8 cellular contexts compared by ENCODE assay signal in genomic region chr7:76397409-76398183, GRCh38. TPM values are rescaled to one million over a fixed set of nuclear protein-coding genes. Genes with fewer than 3 reads are reported as not detected.
DNase-seq lines count a peak whose midpoint lies in the region; ATAC-seq and TF ChIP-seq lines count a peak whose summit lies in the region.

No MANE protein-coding gene starts in this region.

- no peaks in the 10 kb centered on the region for H3K27me3 ChIP-seq in breast epithelium

- DNase-seq in GM12865 (ENCODE audit: low read depth), result peak; percentile 59
- peak; percentile 42 for DNase-seq in MV-4-11 (lab: John Stamatoyannopoulos, UW)
- DNase-seq in WTC11 (ENCODE audit: low spot score), result peak; percentile 82
- peak; percentile 67 to 81 for DNase-seq in breast epithelium (ENCODE audit: low spot score in 2 of 2)
- peak; percentile 83 for DNase-seq in kidney tubule cell (ENCODE audit: low spot score)
- DNase-seq in stimulated activated CD4-positive, alpha-beta T cell treated with anti-CD3 and anti-CD28 coated beads, Interleukin-4, amount 100 ng/mL, for 1 hour, result peak; percentile 87
- DNase-seq in NCI-H446 (lab: John Stamatoyannopoulos, UW), result no peak

- H3K27ac Mint-ChIP-seq in WTC11, result no peak overlapping the region

- no peaks in the 10 kb centered on the region for H3K9me3 Mint-ChIP-seq in WTC11

- H3K4me1 Mint-ChIP-seq in WTC11, result peaks cover 31% of the 10 kb centered on the region

- TF ChIP-seq CTCF in GM12865 (IDR thresholded peaks at IDR 0.05; ENCODE audit: insufficient read depth, low read depth, low read length, missing control alignments) (no peak), WTC11 (IDR thresholded peaks at IDR 0.05) (no peak), breast epithelium (IDR thresholded peaks at IDR 0.05) (no peak)

- CTCF ChIA-PET in WTC11 (lab: Charles Lee), result no interaction called here

- POLR2A ChIA-PET in WTC11 (lab: Charles Lee), result no interaction called here

- intact Hi-C loops in breast epithelium (cut with DNase I; ENCODE audit: low total_unique reads), result no loop called here

- H3K27me3 Mint-ChIP-seq in WTC11 (ENCODE audit: low read depth), result peaks cover 10% of the 10 kb centered on the region

- H3K4me3 ChIP-seq in GM12865 (ENCODE audit: low read depth, low read length), result peak overlapping the region; percentile 34; the same call in 1 of the 2 replicates
- H3K4me3 ChIP-seq in breast epithelium, result peak overlapping the region; percentile 37 to 78 (median 63)

- no peaks in the 10 kb centered on the region for H3K36me3 Mint-ChIP-seq in WTC11

- TF ChIP-seq POLR2A in breast epithelium (IDR thresholded peaks at IDR 0.05), result no peak

- no peaks in the 10 kb centered on the region for H3K36me3 ChIP-seq in breast epithelium

- peak overlapping the region in 1 of 2 donors; percentile 36 for H3K27ac ChIP-seq in breast epithelium

- ATAC-seq in WTC11, result peak; percentile 40
- no peak for ATAC-seq in GM19023 (IDR thresholded peaks at IDR 0.05; ENCODE audit: unreplicated experiment)

- H3K4me1 ChIP-seq in breast epithelium, result no peaks in the 10 kb centered on the region

- no peaks in the 10 kb centered on the region for H3K9me3 ChIP-seq in breast epithelium

- H3K4me3 Mint-ChIP-seq in WTC11, result peak overlapping the region; percentile 36

TF ChIP-seq in WTC11, 78 proteins besides CTCF, POLR2A, EP300 and RAD21 (continues in another document):
- TF ChIP-seq PRRX2 (CRISPR knock-in tag; IDR thresholded peaks at IDR 0.05) (no peak), NR2C2 (CRISPR knock-in tag; IDR thresholded peaks at IDR 0.05) (peak; percentile 65; the same call in 1 of the 2 replicates), ZNF317 (CRISPR knock-in tag; IDR thresholded peaks at IDR 0.05; ENCODE audit: borderline replicate concordance, low read depth) (peak; percentile 66), SOX15 (CRISPR knock-in tag; IDR thresholded peaks at IDR 0.05) (no peak), USF1 (CRISPR knock-in tag; IDR thresholded peaks at IDR 0.05) (peak; percentile 75), MLX (CRISPR knock-in tag; IDR thresholded peaks at IDR 0.05) (no peak), ATF6 (CRISPR knock-in tag; IDR thresholded peaks at IDR 0.05) (no peak), NR1H2 (CRISPR knock-in tag; IDR thresholded peaks at IDR 0.05) (peak; percentile 76; the same call in 1 of the 2 replicates), FOXJ3 (CRISPR knock-in tag; IDR thresholded peaks at IDR 0.05; ENCODE audit: borderline replicate concordance) (0 out of 2 replicates have a peak, but pooled peaks have one; percentile 75), GRHL2 (CRISPR knock-in tag; IDR thresholded peaks at IDR 0.05; ENCODE audit: insufficient replicate concordance, severe bottlenecking) (no peak), ERG (CRISPR knock-in tag; IDR thresholded peaks at IDR 0.05) (no peak), ZMAT4 (CRISPR knock-in tag; IDR thresholded peaks at IDR 0.05) (no peak), TEAD1 (CRISPR knock-in tag; IDR thresholded peaks at IDR 0.05) (peak; percentile 95), IRF2 (CRISPR knock-in tag; IDR thresholded peaks at IDR 0.05; ENCODE audit: borderline replicate concordance, low read depth) (no peak), ZNF512 (CRISPR knock-in tag; IDR thresholded peaks at IDR 0.05; ENCODE audit: borderline replicate concordance) (no peak), MAX (CRISPR knock-in tag; IDR thresholded peaks at IDR 0.05) (peak; percentile 99), NFATC4 (CRISPR knock-in tag; IDR thresholded peaks at IDR 0.05) (no peak), ZSCAN18 (CRISPR knock-in tag; IDR thresholded peaks at IDR 0.05) (no peak), MXD4 (CRISPR knock-in tag; IDR thresholded peaks at IDR 0.05; ENCODE audit: borderline replicate concordance) (no peak), ZBTB21 (CRISPR knock-in tag; IDR thresholded peaks at IDR 0.05; ENCODE audit: borderline replicate concordance) (no peak; the same call in 1 of the 2 replicates)

RNA-seq across cellular contexts. Expression of gene SSC4D, which starts 11.9 kb away (rescaled TPM):
- total RNA-seq in WTC11 (2021) (18.1 to 27.9 TPM (median 24.4 TPM) in 3 replicates), breast epithelium (1 to 10 TPM in 2 of 3 donors, not detected in 1; 1.9 to 2.6 TPM)

RNA-seq across cellular contexts. Expression of gene ZP3, which starts 27.2 kb away (rescaled TPM):
- total RNA-seq in WTC11 (2021), result 1.8 to 9.3 TPM (median 3.3 TPM) in 3 replicates
- 1 to 10 TPM; 1.4 to 2.9 (median 2.0) TPM for total RNA-seq in breast epithelium

RNA-seq across cellular contexts. Expression of gene YWHAG, which starts 38.8 kb away (rescaled TPM):
- total RNA-seq in WTC11 (2021), result 192 to 201 TPM (median 200 TPM) in 3 replicates
- 100 to 1,000 TPM in 1 of 3 donors, 10 to 100 TPM in 2; 58.7 to 128 (median 63.7) TPM for total RNA-seq in breast epithelium

Comparison
In these comparisons a context has a peak if more than half of its experiments do, and no peak if none do; other contexts are left out.
1. DNase-seq: peak in GM12865 (single experiment), MV-4-11 (single experiment), WTC11 (single experiment), breast epithelium (2 of 2), kidney tubule cell (single experiment) and stimulated activated CD4-positive, alpha-beta T cell treated with anti-CD3 and anti-CD28 coated beads, Interleukin-4, amount 100 ng/mL, for 1 hour (single experiment); none in NCI-H446 (0 of 2).